ENCODE assay signal across 13 cellular contexts in the genomic region with DNA sequence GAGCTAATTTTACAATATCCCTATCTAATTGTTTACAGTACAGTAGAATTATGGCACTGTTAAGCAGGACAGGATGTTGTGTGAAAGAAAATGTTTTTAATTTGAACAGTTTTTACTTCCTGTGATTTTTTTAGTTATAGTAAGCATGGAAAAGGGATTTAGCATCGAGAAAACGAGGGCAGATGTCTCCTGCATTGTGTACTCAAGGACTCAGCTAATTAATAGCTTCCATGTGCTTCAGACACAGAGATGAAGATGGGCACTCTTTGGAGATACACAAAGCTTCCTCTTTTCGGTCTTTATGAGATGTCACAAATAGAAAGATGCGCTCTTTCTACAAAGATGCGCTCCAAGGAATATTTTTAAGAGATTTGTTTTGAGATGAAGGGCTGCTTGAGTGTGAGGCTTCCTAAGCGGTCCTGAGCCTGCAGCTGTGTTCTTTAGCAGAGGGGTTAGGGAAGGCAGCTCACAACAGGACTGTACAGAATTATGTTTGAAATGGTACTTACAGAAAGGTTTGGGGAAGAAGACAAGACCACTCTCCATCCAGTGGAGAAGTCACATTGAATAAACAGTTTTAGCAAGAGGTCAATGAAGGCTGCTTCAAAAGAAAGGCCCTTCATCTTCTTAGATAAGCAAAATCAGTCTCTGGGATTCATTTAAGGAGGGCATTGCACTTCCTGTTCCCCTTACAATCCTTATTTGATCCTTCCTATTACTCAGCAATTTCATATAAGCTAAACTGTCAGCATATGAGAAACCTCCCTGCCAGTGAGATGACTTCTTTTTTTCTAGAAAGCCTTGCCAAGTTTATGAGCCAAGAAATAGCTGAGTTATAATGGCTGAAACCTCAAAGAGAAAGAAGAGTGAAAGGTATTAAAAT.
DNase-seq lines count a peak whose midpoint lies in the region; ATAC-seq and TF ChIP-seq lines count a peak whose summit lies in the region.
"Had no signal": no experiment of that assay in that cellular context is flagged by ENCODE, and none has a peak within 500 bp of the region (broad histone marks: within the 10 kb centered on the region; RNA-seq: fewer than 3 reads in every experiment).

No MANE protein-coding gene starts in this region.

- TF ChIP-seq POLR2A in suprapubic skin (IDR thresholded peaks at IDR 0.05), result no peak

- CTCF ChIA-PET in activated CD4-positive, alpha-beta memory T cell treated with anti-CD3 and anti-CD28 coated beads for 36 hours (lab: Charles Lee), result no interaction called here

- 63% methylated on average over 6 of the region's 6 CpGs for WGBS in suprapubic skin

- no peak overlapping the region for H3K27ac ChIP-seq in suprapubic skin
- H3K27ac ChIP-seq: gastroesophageal sphincter, SJSA1, thoracic aorta had no signal

- H3K36me3 Mint-ChIP-seq in activated CD4-positive, alpha-beta memory T cell treated with anti-CD3 and anti-CD28 coated beads for 36 hours, result no peaks in the 10 kb centered on the region

- H3K27ac Mint-ChIP-seq in activated CD4-positive, alpha-beta memory T cell treated with anti-CD3 and anti-CD28 coated beads for 36 hours, result no peak overlapping the region
- H3K27ac Mint-ChIP-seq: activated CD8-positive, alpha-beta T cell treated with anti-CD3 and anti-CD28 coated beads for 36 hours had no signal

- H3K4me1 Mint-ChIP-seq in activated CD4-positive, alpha-beta memory T cell treated with anti-CD3 and anti-CD28 coated beads for 36 hours (ENCODE audit: low read depth), result no peaks in the 10 kb centered on the region

- DNase-seq in NCI-H82 treated with DMSO at 0.1 percent for 48 hours (lab: John Stamatoyannopoulos, UW; ENCODE audit: unreplicated experiment) (peak; percentile 20), cardiac fibroblast (ENCODE audit: low read depth in 2 of 2) (peak; percentile 65 to 74), omental fat pad (ENCODE audit: low spot score) (no peak), KG1 (lab: John Stamatoyannopoulos, UW) (no peak), suprapubic skin (ENCODE audit: low spot score in 2 of 2) (no peak), BE2C (no peak)
- no peak for DNase-seq in activated CD4-positive, alpha-beta memory T cell treated with anti-CD3 and anti-CD28 coated beads for 36 hours
- DNase-seq: amygdala had no signal

- H3K36me3 ChIP-seq in suprapubic skin, result no peaks in the 10 kb centered on the region
- H3K36me3 ChIP-seq in BE2C, result no peaks in the 10 kb centered on the region
- H3K36me3 ChIP-seq: gastroesophageal sphincter, SJSA1, thoracic aorta had no signal

- H3K9me3 ChIP-seq in suprapubic skin (no peaks in the 10 kb centered on the region), BE2C (peaks cover 5% of the 10 kb centered on the region; the same call in 1 of the 2 replicates)
- H3K9me3 ChIP-seq: gastroesophageal sphincter, SJSA1, thoracic aorta had no signal

- intact Hi-C loops in activated CD4-positive, alpha-beta memory T cell treated with anti-CD3 and anti-CD28 coated beads for 36 hours (cut with micrococcal nuclease), result no loop called here

- TF ChIP-seq CTCF in cardiac fibroblast (IDR thresholded peaks at IDR 0.05; ENCODE audit: low read depth, low read length) (no peak), omental fat pad (IDR thresholded peaks at IDR 0.05) (no peak), suprapubic skin (IDR thresholded peaks at IDR 0.05) (no peak), BE2C (IDR thresholded peaks at IDR 0.05; ENCODE audit: low read depth, low read length) (no peak)

- peaks cover 16% of the 10 kb centered on the region for H3K4me1 ChIP-seq in suprapubic skin
- peaks cover 7% of the 10 kb centered on the region for H3K4me1 ChIP-seq in BE2C

- peak; percentile 29 for ATAC-seq in GM18511 (IDR thresholded peaks at IDR 0.05; ENCODE audit: unreplicated experiment)
- ATAC-seq in omental fat pad (ENCODE audit: low FRiP score), result peak; percentile 58
- ATAC-seq: activated CD8-positive, alpha-beta T cell treated with anti-CD3 and anti-CD28 coated beads for 36 hours; gastroesophageal sphincter had no signal

- H3K27me3 Mint-ChIP-seq in activated CD4-positive, alpha-beta memory T cell treated with anti-CD3 and anti-CD28 coated beads for 36 hours, result peaks cover 1% of the 10 kb centered on the region
- H3K27me3 Mint-ChIP-seq: activated CD8-positive, alpha-beta T cell treated with anti-CD3 and anti-CD28 coated beads for 36 hours had no signal

- no peak for TF ChIP-seq EP300 in suprapubic skin (IDR thresholded peaks at IDR 0.05)

- H3K4me3 Mint-ChIP-seq in activated CD4-positive, alpha-beta memory T cell treated with anti-CD3 and anti-CD28 coated beads for 36 hours, result no peak overlapping the region
- H3K4me3 Mint-ChIP-seq: activated CD8-positive, alpha-beta T cell treated with anti-CD3 and anti-CD28 coated beads for 36 hours had no signal

- POLR2A ChIA-PET in activated CD4-positive, alpha-beta memory T cell treated with anti-CD3 and anti-CD28 coated beads for 36 hours (lab: Charles Lee), result no interaction called here

- no peaks in the 10 kb centered on the region for H3K9me3 Mint-ChIP-seq in activated CD4-positive, alpha-beta memory T cell treated with anti-CD3 and anti-CD28 coated beads for 36 hours
- H3K9me3 Mint-ChIP-seq: activated CD8-positive, alpha-beta T cell treated with anti-CD3 and anti-CD28 coated beads for 36 hours had no signal

- H3K4me3 ChIP-seq in cardiac fibroblast (replicated peaks in 1 of 2; ENCODE audit: low read depth in 2 of 2, low read length in 2 of 2) (no peak overlapping the region), suprapubic skin (no peak overlapping the region), BE2C (ENCODE audit: low read depth, low read length) (no peak overlapping the region)
- H3K4me3 ChIP-seq: gastroesophageal sphincter, SJSA1, thoracic aorta had no signal

- H3K27me3 ChIP-seq in suprapubic skin, result no peaks in the 10 kb centered on the region
- no peaks in the 10 kb centered on the region for H3K27me3 ChIP-seq in BE2C
- H3K27me3 ChIP-seq: gastroesophageal sphincter, SJSA1 had no signal

Comparison
In these comparisons a context has a peak if more than half of its experiments do, and no peak if none do; other contexts are left out.
1. DNase-seq: peak in NCI-H82 treated with DMSO at 0.1 percent for 48 hours (single experiment) and cardiac fibroblast (2 of 2); none in omental fat pad (single experiment), activated CD4-positive, alpha-beta memory T cell treated with anti-CD3 and anti-CD28 coated beads for 36 hours (single experiment), KG1 (single experiment), suprapubic skin (0 of 2) and BE2C (single experiment).